In genomic region chr14:55518391-55518790, GRCh38 we compare ENCODE assay signal across 28 cellular contexts.
A peak's percentile ranks its signal among the peaks of the same experiment; 100 is the strongest.
DNase-seq lines count a peak whose midpoint lies in the region; FAIRE-seq and TF ChIP-seq lines count a peak whose summit lies in the region.
"Had no signal": no experiment of that assay in that cellular context is flagged by ENCODE, and none has a peak within 500 bp of the region (broad histone marks: within the 10 kb centered on the region; RNA-seq: fewer than 3 reads in every experiment).

No MANE protein-coding gene starts in this region.

- no peak overlapping the region for H3K4me3 ChIP-seq in bronchial epithelial cell (ENCODE audit: low read depth, low read length)
- H3K4me3 ChIP-seq in mesenchymal stem cell (ENCODE audit: insufficient read depth in 1 of 2, low read depth in 1 of 2, low read length in 2 of 2), result no peak overlapping the region
- no peak overlapping the region for H3K4me3 ChIP-seq in spleen
- no peak overlapping the region for H3K4me3 ChIP-seq in effector memory CD4-positive, alpha-beta T cell (ENCODE audit: insufficient read depth, low read depth, low read length, poor library complexity, severe bottlenecking)
- H3K4me3 ChIP-seq: BLaER1 treated with 17β-estradiol and CSF1 and Interleukin-3, amounts not matched to agents 10 nM and 100 nM; body of pancreas; esophagus squamous epithelium; skin epidermis; vagina had no signal

- no peak overlapping the region for H2BK12ac ChIP-seq in mesenchymal stem cell (ENCODE audit: low read length in 2 of 2)

- no peaks in the 10 kb centered on the region for H3K27me3 Mint-ChIP-seq in immature natural killer cell (ENCODE audit: low read depth in 3 of 3)
- H3K27me3 Mint-ChIP-seq: IgD-negative memory B cell, memory B cell had no signal

- no peak for TF ChIP-seq POLR2A in spleen (IDR thresholded peaks at IDR 0.05)

- TF ChIP-seq CTCF in bronchial epithelial cell (IDR thresholded peaks at IDR 0.05; ENCODE audit: insufficient read depth, low read length, severe bottlenecking) (no peak), spleen (IDR thresholded peaks at IDR 0.05 in 8 of 11, conservative IDR thresholded peaks at IDR 0.05 in 3 of 11) (no peak)

- no peak overlapping the region for H3K4me2 ChIP-seq in mesenchymal stem cell (ENCODE audit: low read length, poor library complexity, severe bottlenecking)
- H3K4me2 ChIP-seq: BLaER1 treated with 17β-estradiol and CSF1 and Interleukin-3, amounts not matched to agents 10 nM and 100 nM had no signal

- no peak overlapping the region for H3K4me3 Mint-ChIP-seq in immature natural killer cell
- H3K4me3 Mint-ChIP-seq: IgD-negative memory B cell; memory B cell; naive B cell; T-helper 1 cell treated with Interleukin-12 subunit alpha and Interleukin-12 subunit beta and Interleukin-4 antibody, amounts not matched to agents 30 μg/mL and 1 μg/mL, for 36 hours had no signal

- no peaks in the 10 kb centered on the region for H3K79me1 ChIP-seq in mesenchymal stem cell (replicated peaks; ENCODE audit: low read length, poor library complexity, severe bottlenecking)

- H3K27ac ChIP-seq in mesenchymal stem cell (ENCODE audit: low read length, poor library complexity, severe bottlenecking), result no peak overlapping the region
- no peak overlapping the region for H3K27ac ChIP-seq in spleen
- H3K27ac ChIP-seq in effector memory CD4-positive, alpha-beta T cell (ENCODE audit: insufficient read depth, low read length, poor library complexity, severe bottlenecking), result no peak overlapping the region
- H3K27ac ChIP-seq: BLaER1 treated with 17β-estradiol and CSF1 and Interleukin-3, amounts not matched to agents 10 nM and 100 nM; body of pancreas; esophagus squamous epithelium; HL-60; vagina had no signal

- no peak overlapping the region for H4K91ac ChIP-seq in mesenchymal stem cell (ENCODE audit: low read length)

- H3K9ac ChIP-seq in mesenchymal stem cell (ENCODE audit: low read length), result no peak overlapping the region
- H3K9ac ChIP-seq: BLaER1 treated with 17β-estradiol and CSF1 and Interleukin-3, amounts not matched to agents 10 nM and 100 nM had no signal

- H2AK5ac ChIP-seq in mesenchymal stem cell (ENCODE audit: low read length, severe bottlenecking), result no peak overlapping the region

- H3K9me3 Mint-ChIP-seq in immature natural killer cell, result peaks cover 0 to 1% (median 0%) of the 10 kb centered on the region in 6 donors
- H3K9me3 Mint-ChIP-seq: memory B cell; T-helper 1 cell treated with Interleukin-12 subunit alpha and Interleukin-12 subunit beta and Interleukin-4 antibody, amounts not matched to agents 30 μg/mL and 1 μg/mL, for 36 hours had no signal

- H2BK120ac ChIP-seq in mesenchymal stem cell (ENCODE audit: low read depth, low read length), result no peak overlapping the region

- H3K4ac ChIP-seq in mesenchymal stem cell (ENCODE audit: low read depth in 1 of 2, low read length in 2 of 2), result no peak overlapping the region

- no peaks in the 10 kb centered on the region for H3K36me3 ChIP-seq in bronchial epithelial cell (ENCODE audit: control insufficient read depth, insufficient read depth, low read length)
- H3K36me3 ChIP-seq in mesenchymal stem cell (ENCODE audit: control insufficient read depth in 1 of 2, insufficient read depth in 2 of 2, low read depth in 1 of 2, low read length in 2 of 2), result no peaks in the 10 kb centered on the region
- no peaks in the 10 kb centered on the region for H3K36me3 ChIP-seq in spleen
- no peaks in the 10 kb centered on the region for H3K36me3 ChIP-seq in effector memory CD4-positive, alpha-beta T cell (ENCODE audit: control insufficient read depth, insufficient read depth, low read length)
- H3K36me3 ChIP-seq: BLaER1 treated with 17β-estradiol and CSF1 and Interleukin-3, amounts not matched to agents 10 nM and 100 nM; esophagus squamous epithelium; vagina had no signal

- no peak overlapping the region for H2BK5ac ChIP-seq in mesenchymal stem cell (ENCODE audit: low read depth, low read length, poor library complexity, severe bottlenecking)

- intact Hi-C loops in spleen (cut with DNase I; ENCODE audit: low total_unique reads), result no loop called here

- peak overlapping the region; percentile 55 for H4K8ac ChIP-seq in mesenchymal stem cell (ENCODE audit: low read length)

- no peaks in the 10 kb centered on the region for H3K36me3 Mint-ChIP-seq in immature natural killer cell
- H3K36me3 Mint-ChIP-seq: memory B cell, naive B cell had no signal

- H3K9me3 ChIP-seq in mesenchymal stem cell (ENCODE audit: control insufficient read depth, low read length), result peaks cover 4% of the 10 kb centered on the region
- H3K9me3 ChIP-seq in spleen, result peaks cover 0 to 7% (median 0%) of the 10 kb centered on the region in 8 donors
- no peaks in the 10 kb centered on the region for H3K9me3 ChIP-seq in effector memory CD4-positive, alpha-beta T cell (ENCODE audit: control insufficient read depth, low read length)
- H3K9me3 ChIP-seq: body of pancreas, esophagus squamous epithelium, vagina had no signal

- H2BK15ac ChIP-seq in mesenchymal stem cell (ENCODE audit: low read depth, poor library complexity, severe bottlenecking), result no peak overlapping the region

- H3K4me1 ChIP-seq in mesenchymal stem cell (ENCODE audit: control insufficient read depth, insufficient read depth, low read depth, low read length) (peaks cover 7% of the 10 kb centered on the region), spleen (no peaks in the 10 kb centered on the region)
- H3K4me1 ChIP-seq in effector memory CD4-positive, alpha-beta T cell (ENCODE audit: control insufficient read depth, insufficient read depth, low read length, poor library complexity, severe bottlenecking), result no peaks in the 10 kb centered on the region
- H3K4me1 ChIP-seq: body of pancreas had no signal

- H3K4me1 Mint-ChIP-seq in immature natural killer cell, result no peaks in the 10 kb centered on the region
- H3K4me1 Mint-ChIP-seq: IgD-negative memory B cell, memory B cell, naive B cell had no signal

- H3K18ac ChIP-seq in mesenchymal stem cell (ENCODE audit: low read depth in 1 of 2, low read length in 2 of 2), result no peak overlapping the region

- no peak overlapping the region for H2AFZ ChIP-seq in mesenchymal stem cell (ENCODE audit: low read depth, low read length)

- H3K23ac ChIP-seq in mesenchymal stem cell (ENCODE audit: low read length in 2 of 2), result no peak overlapping the region

- DNase-seq in H4 (ENCODE audit: low spot score), result peak; percentile 46
- DNase-seq in M059J (ENCODE audit: low read depth), result peak; percentile 40
- DNase-seq in bronchial epithelial cell (ENCODE audit: low read depth), result no peak
- DNase-seq in mesenchymal stem cell, result peak; percentile 10
- DNase-seq in GM03348 (ENCODE audit: low spot score), result no peak
- no peak for DNase-seq in spleen
- no peak for DNase-seq in effector memory CD4-positive, alpha-beta T cell
- DNase-seq in immature natural killer cell, result no peak
- DNase-seq: activated CD8-positive, alpha-beta memory T cell treated with anti-CD3 and anti-CD28 coated beads for 24 hours; activated T-cell treated with anti-CD3 and anti-CD28 coated beads, Interleukin-2, amount 50 U/mL, for 1 hour; body of pancreas; COR-L47; DND-41; esophagus squamous epithelium; left cardiac atrium; naive B cell; NCI-H146; NCI-H524 treated with DMSO at 0.1 percent for 48 hours; occipital lobe; stimulated activated CD4-positive, alpha-beta T cell treated with anti-CD3 and anti-CD28 coated beads, Interleukin-2, amount 100 ng/mL, for 24 hours had no signal

- H3K27me3 ChIP-seq in bronchial epithelial cell (ENCODE audit: control insufficient read depth, insufficient read depth, low read length) (no peaks in the 10 kb centered on the region), mesenchymal stem cell (ENCODE audit: control insufficient read depth in 1 of 2, insufficient read depth in 1 of 2, low read length in 2 of 2) (no peaks in the 10 kb centered on the region), spleen (replicated peaks in 1 of 7) (no peaks in the 10 kb centered on the region)
- H3K27me3 ChIP-seq in effector memory CD4-positive, alpha-beta T cell (replicated peaks; ENCODE audit: control insufficient read depth, insufficient read depth, low read length, poor library complexity, severe bottlenecking), result no peaks in the 10 kb centered on the region
- H3K27me3 ChIP-seq: BLaER1 treated with 17β-estradiol and CSF1 and Interleukin-3, amounts not matched to agents 10 nM and 100 nM; body of pancreas; esophagus squamous epithelium; vagina had no signal

- H3K14ac ChIP-seq in mesenchymal stem cell (ENCODE audit: low read length in 2 of 2), result no peak overlapping the region

- FAIRE-seq in bronchial epithelial cell (lab: Jason Lieb, UNC), result peak; percentile 23
- FAIRE-seq: GM12891 had no signal

- H3K27ac Mint-ChIP-seq in immature natural killer cell, result no peak overlapping the region
- H3K27ac Mint-ChIP-seq: IgD-negative memory B cell; memory B cell; T-helper 1 cell treated with Interleukin-12 subunit alpha and Interleukin-12 subunit beta and Interleukin-4 antibody, amounts not matched to agents 30 μg/mL and 1 μg/mL, for 36 hours had no signal

Comparison
In these comparisons a context has a peak if more than half of its experiments do, and no peak if none do; other contexts are left out.
1. DNase-seq: peak in H4 (single experiment), M059J (single experiment) and mesenchymal stem cell (single experiment); none in bronchial epithelial cell (single experiment), GM03348 (single experiment), spleen (single experiment), effector memory CD4-positive, alpha-beta T cell (0 of 3) and immature natural killer cell (0 of 3).